In the genomic region with DNA sequence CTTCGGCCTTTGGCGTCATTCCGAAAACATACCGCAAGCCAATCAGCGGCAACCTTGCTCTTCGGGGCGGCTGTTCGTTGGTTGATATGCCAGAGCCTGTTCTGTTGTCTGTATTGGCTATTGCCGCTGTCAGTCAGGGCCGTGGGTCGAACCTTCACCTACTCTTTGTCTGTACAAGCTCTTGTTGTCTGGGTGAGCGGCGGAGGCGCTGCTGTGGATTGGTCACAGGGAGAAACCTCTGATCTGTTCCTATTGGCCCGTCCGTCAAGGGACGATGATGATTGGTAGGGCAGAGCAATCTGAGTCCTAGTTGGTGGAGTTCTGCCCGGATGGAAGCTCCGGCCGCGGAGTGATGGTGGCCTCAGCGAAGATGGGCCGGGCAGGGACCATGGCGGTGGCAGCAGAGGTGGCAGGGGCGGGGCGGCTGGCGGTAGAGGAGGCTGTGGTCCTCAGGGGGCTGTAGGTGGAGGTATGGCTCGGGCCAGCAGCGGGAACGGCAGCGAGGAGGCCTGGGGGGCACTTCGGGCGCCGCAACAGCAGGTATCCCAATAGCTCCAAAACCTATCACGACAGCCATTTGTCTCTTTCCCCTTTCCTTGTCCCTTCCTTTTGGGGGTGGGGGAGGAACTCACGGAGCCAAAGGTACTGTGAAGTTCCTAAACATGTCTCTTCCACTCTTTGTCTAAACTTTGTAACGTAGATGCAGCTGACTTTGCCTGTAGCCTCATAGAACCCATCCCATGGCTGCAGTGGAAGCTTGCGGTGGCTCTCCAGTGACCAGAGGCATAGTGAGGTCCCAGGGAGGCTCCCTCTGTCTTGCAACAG, we compare ENCODE assay signal across 8 cellular contexts. TPM values are rescaled to one million over a fixed set of nuclear protein-coding genes. Genes with fewer than 3 reads are reported as not detected.
DNase-seq lines count a peak whose midpoint lies in the region; ATAC-seq and TF ChIP-seq lines count a peak whose summit lies in the region.

A gene (plus strand): TSS at position 307 of the 825 bp plus-strand sequence. CDS start 165 bp downstream, at position 472.

- TF ChIP-seq CTCF in GM12865 (IDR thresholded peaks at IDR 0.05; ENCODE audit: insufficient read depth, low read depth, low read length, missing control alignments): no peak
- no peak for TF ChIP-seq CTCF in cardiac muscle cell (IDR thresholded peaks at IDR 0.05; ENCODE audit: low read depth, low read length)
- no peak for TF ChIP-seq CTCF in parathyroid adenoma (IDR thresholded peaks at IDR 0.05)
- TF ChIP-seq CTCF in tibial nerve (IDR thresholded peaks at IDR 0.05): peak in 2 of 5 experiments; percentile 58 to 67

- WGBS in adipose tissue, 3 donors: 1% methylated on average over 29 to 38 of the region's 38 CpGs
- 0 to 1% methylated on average over 13 to 32 of the region's 38 CpGs for WGBS in tibial nerve, 2 donors

- H3K27ac ChIP-seq in adipose tissue (ENCODE audit: low read depth, low read length) (peak within 1 kb of the TSS; percentile 61), cardiac muscle cell (peak within 1 kb of the TSS; percentile 88), parathyroid adenoma (peak within 1 kb of the TSS; percentile 99), tibial nerve (peak within 1 kb of the TSS; percentile 59 to 97 (median 96))

- H3K9me3 Mint-ChIP-seq in T-cell: no peaks in the 10 kb centered on the region

- DNase-seq in GM12865 (ENCODE audit: low read depth): peak; percentile 100
- DNase-seq in NCI-H1436 treated with DMSO at 0.1 percent for 48 hours (lab: John Stamatoyannopoulos, UW): peak; percentile 98
- peak; percentile 96 to 100 (median 100) for DNase-seq in T-cell
- DNase-seq in cardiac muscle cell (ENCODE audit: low read depth in 1 of 2, low spot score in 1 of 2): peak; percentile 99 to 100
- peak; percentile 99 to 100 for DNase-seq in tibial nerve (ENCODE audit: low spot score in 2 of 2)

- H3K4me1 ChIP-seq in cardiac muscle cell (ENCODE audit: low read depth) (peaks cover 5% of the 10 kb centered on the region), parathyroid adenoma (peaks cover 22% of the 10 kb centered on the region), tibial nerve (peaks cover 0 to 46% (median 27%) of the 10 kb centered on the region in 4 donors)

- H3K36me3 ChIP-seq in cardiac muscle cell (peaks cover 9% of the 10 kb centered on the region), parathyroid adenoma (ENCODE audit: control insufficient read depth, insufficient read depth, low read length) (no peaks in the 10 kb centered on the region), tibial nerve (peaks cover 0 to 32% (median 0%) of the 10 kb centered on the region in 3 donors)

- H3K9me3 ChIP-seq in cardiac muscle cell (ENCODE audit: low read depth) (no peaks in the 10 kb centered on the region), parathyroid adenoma (ENCODE audit: control insufficient read depth, low read length) (no peaks in the 10 kb centered on the region), tibial nerve (no peaks in the 10 kb centered on the region)

- CTCF ChIA-PET in T-cell (lab: Charles Lee): interaction anchor here (0.5 to 1.9 kb wide), 10 partner anchors 10 to 395 kb away, joined by 3 to 14 read pairs (median 4); a partner anchor contains a TSS

- H2AFZ ChIP-seq in parathyroid adenoma: peak within 1 kb of the TSS; percentile 91

- peak within 1 kb of the TSS; percentile 78 for H3K9ac ChIP-seq in parathyroid adenoma

- TF ChIP-seq EP300 in tibial nerve (IDR thresholded peaks at IDR 0.05): peak; percentile 52 to 73

- H3K4me1 Mint-ChIP-seq in T-cell: peaks cover 59 to 71% (median 64%) of the 10 kb centered on the region in 3 donors

- ATAC-seq in HG02840 (IDR thresholded peaks at IDR 0.05; ENCODE audit: low FRiP score, unreplicated experiment): peak; percentile 85
- ATAC-seq in T-cell (replicated peaks in 1 of 4): peak; percentile 82 to 84 (median 82)

- H3K27ac Mint-ChIP-seq in T-cell: peak within 1 kb of the TSS; percentile 99

- H3K27me3 Mint-ChIP-seq in T-cell: no peaks in the 10 kb centered on the region

- H3K27me3 ChIP-seq in cardiac muscle cell (no peaks in the 10 kb centered on the region), parathyroid adenoma (ENCODE audit: control insufficient read depth, insufficient read depth, low read length) (no peaks in the 10 kb centered on the region), tibial nerve (no peaks in the 10 kb centered on the region)

- H3K4me3 Mint-ChIP-seq in T-cell: peak within 1 kb of the TSS; percentile 93 to 99 (median 97)

- H3K4me2 ChIP-seq in parathyroid adenoma (ENCODE audit: low read length): peak within 1 kb of the TSS; percentile 96

- H3K36me3 Mint-ChIP-seq in T-cell: peaks cover 5% of the 10 kb centered on the region

- H3K79me2 ChIP-seq in parathyroid adenoma: peaks cover 6% of the 10 kb centered on the region

- POLR2A ChIA-PET in T-cell (lab: Charles Lee): interaction anchor here (0.5 to 1.7 kb wide), 15 partner anchors 9 to 259 kb away, joined by 3 to 15 read pairs (median 4); a partner anchor contains a TSS

- H3K4me3 ChIP-seq in GM12865 (ENCODE audit: low read depth, low read length): peak within 1 kb of the TSS; percentile 100
- H3K4me3 ChIP-seq in cardiac muscle cell: peak within 1 kb of the TSS; percentile 86
- peak within 1 kb of the TSS; percentile 90 for H3K4me3 ChIP-seq in parathyroid adenoma (ENCODE audit: low read depth, low read length)
- H3K4me3 ChIP-seq in tibial nerve: peak within 1 kb of the TSS; percentile 68 to 70 (median 69)

- peak; percentile 26 to 58 for TF ChIP-seq POLR2A in tibial nerve (IDR thresholded peaks at IDR 0.05)

RNA-seq across cellular contexts. Expression of the gene that starts here (rescaled TPM):
- total RNA-seq in T-cell (100 to 1,000 TPM in 2 of 5 donors, 10 to 100 TPM in 3; 80.2 to 104 (median 98.2) TPM), cardiac muscle cell (168 and 174 TPM in 2 replicates), tibial nerve (10 to 100 TPM; 35.7 to 84.6 (median 69.0) TPM)
- polyA plus RNA-seq in adipose tissue (10 to 100 TPM; 69.0 to 81.3 (median 78.1) TPM), cardiac muscle cell (156 and 170 TPM in 2 replicates)

Comparison
In these comparisons a context has a peak if more than half of its experiments do, and no peak if none do; other contexts are left out.
1. Peak in every context shown above with its lines: DNase-seq, ATAC-seq, H3K4me3 ChIP-seq and H3K27ac ChIP-seq.